In the genomic region with DNA sequence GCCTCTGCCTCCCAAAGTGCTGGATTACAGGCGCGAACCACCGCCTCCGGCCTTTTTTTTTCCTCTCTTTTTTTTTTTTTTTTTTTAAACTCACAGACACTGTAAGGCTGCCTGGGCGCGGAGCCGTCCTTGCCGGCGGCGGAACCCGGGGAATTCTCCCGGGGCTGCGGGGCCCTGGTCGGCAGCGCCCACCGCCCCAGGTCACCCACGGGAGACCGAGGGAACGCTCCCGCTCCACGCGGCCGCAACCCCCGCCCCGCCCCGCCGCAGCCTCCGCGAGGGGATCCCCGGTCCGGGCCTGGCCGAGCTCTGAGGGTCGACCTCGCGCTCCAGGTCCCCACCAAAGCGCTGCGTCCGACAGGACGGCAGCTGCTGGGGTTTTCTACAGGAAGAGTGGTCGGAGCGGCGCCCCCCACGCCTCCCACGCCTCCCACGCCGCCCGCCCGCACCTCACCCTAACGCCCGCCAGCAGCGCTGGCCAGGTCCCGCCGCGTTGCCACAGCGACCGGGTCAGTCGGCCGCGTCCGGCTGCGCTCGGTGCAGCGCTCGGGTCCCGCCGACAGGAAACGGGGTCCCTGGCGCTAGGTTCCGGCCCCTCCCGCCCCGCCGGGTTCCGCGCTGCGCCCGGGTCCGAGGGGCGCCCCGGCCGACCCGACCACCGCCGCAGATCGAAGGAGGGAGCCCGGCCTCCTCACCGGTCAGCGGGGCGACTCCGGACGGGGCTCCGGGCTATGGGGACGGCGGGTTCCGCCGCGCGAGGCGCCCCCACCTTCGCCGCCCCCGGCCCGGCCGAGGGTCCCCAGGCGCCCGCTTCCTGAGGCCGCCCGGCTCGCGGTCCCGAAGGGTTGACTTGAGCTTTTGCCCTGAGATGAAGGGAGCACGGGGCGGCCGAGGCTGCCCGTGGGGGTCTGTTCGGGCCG, we compare ENCODE assay signal across 1 cellular context.
TF ChIP-seq lines count a peak whose summit lies in the region.

CCDC57 (minus strand) TSS at position 512 of the 920 bp plus-strand sequence. CDS start 10,898 bp downstream, outside the sequence.

TF ChIP-seq in HepG2, 621 proteins besides CTCF, POLR2A, EP300 and RAD21 (continued from another document and continues in another):
- TF ChIP-seq, protein P1, sequence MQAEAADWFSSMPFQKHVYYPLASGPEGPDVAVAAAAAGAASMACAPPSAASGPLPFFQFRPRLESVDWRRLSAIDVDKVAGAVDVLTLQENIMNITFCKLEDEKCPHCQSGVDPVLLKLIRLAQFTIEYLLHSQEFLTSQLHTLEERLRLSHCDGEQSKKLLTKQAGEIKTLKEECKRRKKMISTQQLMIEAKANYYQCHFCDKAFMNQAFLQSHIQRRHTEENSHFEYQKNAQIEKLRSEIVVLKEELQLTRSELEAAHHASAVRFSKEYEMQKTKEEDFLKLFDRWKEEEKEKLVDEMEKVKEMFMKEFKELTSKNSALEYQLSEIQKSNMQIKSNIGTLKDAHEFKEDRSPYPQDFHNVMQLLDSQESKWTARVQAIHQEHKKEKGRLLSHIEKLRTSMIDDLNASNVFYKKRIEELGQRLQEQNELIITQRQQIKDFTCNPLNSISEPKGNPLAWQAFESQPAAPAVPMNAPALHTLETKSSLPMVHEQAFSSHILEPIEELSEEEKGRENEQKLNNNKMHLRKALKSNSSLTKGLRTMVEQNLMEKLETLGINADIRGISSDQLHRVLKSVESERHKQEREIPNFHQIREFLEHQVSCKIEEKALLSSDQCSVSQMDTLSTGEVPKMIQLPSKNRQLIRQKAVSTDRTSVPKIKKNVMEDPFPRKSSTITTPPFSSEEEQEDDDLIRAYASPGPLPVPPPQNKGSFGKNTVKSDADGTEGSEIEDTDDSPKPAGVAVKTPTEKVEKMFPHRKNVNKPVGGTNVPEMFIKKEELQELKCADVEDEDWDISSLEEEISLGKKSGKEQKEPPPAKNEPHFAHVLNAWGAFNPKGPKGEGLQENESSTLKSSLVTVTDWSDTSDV (CRISPR knock-in tag; IDR thresholded peaks at IDR 0.05) = 0 out of 2 replicates have a peak, but pooled peaks have one; percentile 34
- TF ChIP-seq, protein P2, sequence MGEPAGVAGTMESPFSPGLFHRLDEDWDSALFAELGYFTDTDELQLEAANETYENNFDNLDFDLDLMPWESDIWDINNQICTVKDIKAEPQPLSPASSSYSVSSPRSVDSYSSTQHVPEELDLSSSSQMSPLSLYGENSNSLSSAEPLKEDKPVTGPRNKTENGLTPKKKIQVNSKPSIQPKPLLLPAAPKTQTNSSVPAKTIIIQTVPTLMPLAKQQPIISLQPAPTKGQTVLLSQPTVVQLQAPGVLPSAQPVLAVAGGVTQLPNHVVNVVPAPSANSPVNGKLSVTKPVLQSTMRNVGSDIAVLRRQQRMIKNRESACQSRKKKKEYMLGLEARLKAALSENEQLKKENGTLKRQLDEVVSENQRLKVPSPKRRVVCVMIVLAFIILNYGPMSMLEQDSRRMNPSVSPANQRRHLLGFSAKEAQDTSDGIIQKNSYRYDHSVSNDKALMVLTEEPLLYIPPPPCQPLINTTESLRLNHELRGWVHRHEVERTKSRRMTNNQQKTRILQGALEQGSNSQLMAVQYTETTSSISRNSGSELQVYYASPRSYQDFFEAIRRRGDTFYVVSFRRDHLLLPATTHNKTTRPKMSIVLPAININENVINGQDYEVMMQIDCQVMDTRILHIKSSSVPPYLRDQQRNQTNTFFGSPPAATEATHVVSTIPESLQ (CRISPR knock-in tag; conservative IDR thresholded peaks at IDR 0.05) = 0 out of 2 replicates have a peak, but pooled peaks have one; percentile 80
- no peak for TF ChIP-seq ZNF609 (CRISPR knock-in tag; IDR thresholded peaks at IDR 0.05; ENCODE audit: borderline replicate concordance)
- peak; percentile 89 for TF ChIP-seq ZNF639 (CRISPR knock-in tag; conservative IDR thresholded peaks at IDR 0.05)
- TF ChIP-seq, protein P3, sequence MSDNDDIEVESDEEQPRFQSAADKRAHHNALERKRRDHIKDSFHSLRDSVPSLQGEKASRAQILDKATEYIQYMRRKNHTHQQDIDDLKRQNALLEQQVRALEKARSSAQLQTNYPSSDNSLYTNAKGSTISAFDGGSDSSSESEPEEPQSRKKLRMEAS (IDR thresholded peaks at IDR 0.05) = peak; percentile 85
- TF ChIP-seq ZKSCAN5 (CRISPR knock-in tag; IDR thresholded peaks at IDR 0.05) = no peak
- no peak for TF ChIP-seq CREM (IDR thresholded peaks at IDR 0.05)
- TF ChIP-seq CREM (CRISPR knock-in tag; IDR thresholded peaks at IDR 0.05) = no peak
- TF ChIP-seq ZBTB7B (CRISPR knock-in tag; IDR thresholded peaks at IDR 0.05) = peak; percentile 87
- TF ChIP-seq RBAK (CRISPR knock-in tag; IDR thresholded peaks at IDR 0.05) = no peak
- peak; percentile 19; the same call in 1 of the 2 replicates for TF ChIP-seq SMAD1 (CRISPR knock-in tag; IDR thresholded peaks at IDR 0.05; ENCODE audit: borderline replicate concordance, low read depth)
- TF ChIP-seq RFXAP (CRISPR knock-in tag; IDR thresholded peaks at IDR 0.05; ENCODE audit: borderline replicate concordance) = peak; percentile 72; the same call in 1 of the 2 replicates
- no peak for TF ChIP-seq MEF2D (CRISPR knock-in tag; IDR thresholded peaks at IDR 0.05)
- TF ChIP-seq ZNF331 (CRISPR knock-in tag; IDR thresholded peaks at IDR 0.05) = peak; percentile 78
- peak; percentile 91 for TF ChIP-seq ZFX (CRISPR knock-in tag; IDR thresholded peaks at IDR 0.05; ENCODE audit: low read depth)
- TF ChIP-seq ZFY (CRISPR knock-in tag; IDR thresholded peaks at IDR 0.05) = peak; percentile 94
- no peak for TF ChIP-seq REL (CRISPR knock-in tag; conservative IDR thresholded peaks at IDR 0.05)
- peak; percentile 95 for TF ChIP-seq SRY (CRISPR knock-in tag; IDR thresholded peaks at IDR 0.05)
- TF ChIP-seq KDM2A (CRISPR knock-in tag; IDR thresholded peaks at IDR 0.05; ENCODE audit: borderline replicate concordance, low read depth) = peak; percentile 82
- TF ChIP-seq DRAP1 (CRISPR knock-in tag; IDR thresholded peaks at IDR 0.05) = no peak
- TF ChIP-seq MBNL3 (CRISPR knock-in tag; conservative IDR thresholded peaks at IDR 0.05) = no peak
- TF ChIP-seq, protein P4, sequence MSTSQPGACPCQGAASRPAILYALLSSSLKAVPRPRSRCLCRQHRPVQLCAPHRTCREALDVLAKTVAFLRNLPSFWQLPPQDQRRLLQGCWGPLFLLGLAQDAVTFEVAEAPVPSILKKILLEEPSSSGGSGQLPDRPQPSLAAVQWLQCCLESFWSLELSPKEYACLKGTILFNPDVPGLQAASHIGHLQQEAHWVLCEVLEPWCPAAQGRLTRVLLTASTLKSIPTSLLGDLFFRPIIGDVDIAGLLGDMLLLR (CRISPR knock-in tag; IDR thresholded peaks at IDR 0.05) = peak; percentile 94
- TF ChIP-seq, protein P5, sequence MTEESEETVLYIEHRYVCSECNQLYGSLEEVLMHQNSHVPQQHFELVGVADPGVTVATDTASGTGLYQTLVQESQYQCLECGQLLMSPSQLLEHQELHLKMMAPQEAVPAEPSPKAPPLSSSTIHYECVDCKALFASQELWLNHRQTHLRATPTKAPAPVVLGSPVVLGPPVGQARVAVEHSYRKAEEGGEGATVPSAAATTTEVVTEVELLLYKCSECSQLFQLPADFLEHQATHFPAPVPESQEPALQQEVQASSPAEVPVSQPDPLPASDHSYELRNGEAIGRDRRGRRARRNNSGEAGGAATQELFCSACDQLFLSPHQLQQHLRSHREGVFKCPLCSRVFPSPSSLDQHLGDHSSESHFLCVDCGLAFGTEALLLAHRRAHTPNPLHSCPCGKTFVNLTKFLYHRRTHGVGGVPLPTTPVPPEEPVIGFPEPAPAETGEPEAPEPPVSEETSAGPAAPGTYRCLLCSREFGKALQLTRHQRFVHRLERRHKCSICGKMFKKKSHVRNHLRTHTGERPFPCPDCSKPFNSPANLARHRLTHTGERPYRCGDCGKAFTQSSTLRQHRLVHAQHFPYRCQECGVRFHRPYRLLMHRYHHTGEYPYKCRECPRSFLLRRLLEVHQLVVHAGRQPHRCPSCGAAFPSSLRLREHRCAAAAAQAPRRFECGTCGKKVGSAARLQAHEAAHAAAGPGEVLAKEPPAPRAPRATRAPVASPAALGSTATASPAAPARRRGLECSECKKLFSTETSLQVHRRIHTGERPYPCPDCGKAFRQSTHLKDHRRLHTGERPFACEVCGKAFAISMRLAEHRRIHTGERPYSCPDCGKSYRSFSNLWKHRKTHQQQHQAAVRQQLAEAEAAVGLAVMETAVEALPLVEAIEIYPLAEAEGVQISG (CRISPR knock-in tag; IDR thresholded peaks at IDR 0.05) = peak; percentile 93
- TF ChIP-seq ZNF782 (CRISPR knock-in tag; IDR thresholded peaks at IDR 0.05; ENCODE audit: borderline replicate concordance) = no peak
- no peak for TF ChIP-seq SETDB1 (CRISPR knock-in tag; IDR thresholded peaks at IDR 0.05; ENCODE audit: borderline replicate concordance)
- TF ChIP-seq MED13 (CRISPR knock-in tag; IDR thresholded peaks at IDR 0.05) = no peak
- TF ChIP-seq, protein P6, sequence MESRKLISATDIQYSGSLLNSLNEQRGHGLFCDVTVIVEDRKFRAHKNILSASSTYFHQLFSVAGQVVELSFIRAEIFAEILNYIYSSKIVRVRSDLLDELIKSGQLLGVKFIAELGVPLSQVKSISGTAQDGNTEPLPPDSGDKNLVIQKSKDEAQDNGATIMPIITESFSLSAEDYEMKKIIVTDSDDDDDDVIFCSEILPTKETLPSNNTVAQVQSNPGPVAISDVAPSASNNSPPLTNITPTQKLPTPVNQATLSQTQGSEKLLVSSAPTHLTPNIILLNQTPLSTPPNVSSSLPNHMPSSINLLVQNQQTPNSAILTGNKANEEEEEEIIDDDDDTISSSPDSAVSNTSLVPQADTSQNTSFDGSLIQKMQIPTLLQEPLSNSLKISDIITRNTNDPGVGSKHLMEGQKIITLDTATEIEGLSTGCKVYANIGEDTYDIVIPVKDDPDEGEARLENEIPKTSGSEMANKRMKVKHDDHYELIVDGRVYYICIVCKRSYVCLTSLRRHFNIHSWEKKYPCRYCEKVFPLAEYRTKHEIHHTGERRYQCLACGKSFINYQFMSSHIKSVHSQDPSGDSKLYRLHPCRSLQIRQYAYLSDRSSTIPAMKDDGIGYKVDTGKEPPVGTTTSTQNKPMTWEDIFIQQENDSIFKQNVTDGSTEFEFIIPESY (CRISPR knock-in tag; IDR thresholded peaks at IDR 0.05) = no peak
- TF ChIP-seq ZBTB14 (CRISPR knock-in tag; IDR thresholded peaks at IDR 0.05) = no peak
- TF ChIP-seq ZNF484 (CRISPR knock-in tag; IDR thresholded peaks at IDR 0.05; ENCODE audit: borderline replicate concordance, low read depth) = no peak
- no peak; the same call in 1 of the 2 replicates for TF ChIP-seq ZNF367 (CRISPR knock-in tag; IDR thresholded peaks at IDR 0.05; ENCODE audit: borderline replicate concordance)
- peak; percentile 57; the same call in 1 of the 2 replicates for TF ChIP-seq RCOR2 (CRISPR knock-in tag; IDR thresholded peaks at IDR 0.05)
- no peak for TF ChIP-seq ATRX (CRISPR knock-in tag; IDR thresholded peaks at IDR 0.05; ENCODE audit: borderline replicate concordance)
- TF ChIP-seq SMC3 (IDR thresholded peaks at IDR 0.05; ENCODE audit: low read length) = no peak
